Comparison of ENCODE assay signal across 1 cellular context in genomic region chr10:60777696-60778213, GRCh38.
TF ChIP-seq lines count a peak whose summit lies in the region.

No MANE protein-coding gene starts in this region.

TF ChIP-seq in GM12878, 131 proteins besides CTCF, POLR2A, EP300 and RAD21 (continued from another document):
- TF ChIP-seq ZNF687 (IDR thresholded peaks at IDR 0.05): no peak
- TF ChIP-seq RFX5 (IDR thresholded peaks at IDR 0.05; ENCODE audit: low read depth, low read length): no peak
- TF ChIP-seq ZNF274 (IDR thresholded peaks at IDR 0.05; ENCODE audit: insufficient read depth, insufficient read length): no peak
- no peak for TF ChIP-seq SPI1 (IDR thresholded peaks at IDR 0.05; ENCODE audit: borderline replicate concordance, insufficient read depth, low read depth, low read length)
- TF ChIP-seq KLF5 (IDR thresholded peaks at IDR 0.05; ENCODE audit: partially characterized antibody): no peak
- TF ChIP-seq, protein P1, sequence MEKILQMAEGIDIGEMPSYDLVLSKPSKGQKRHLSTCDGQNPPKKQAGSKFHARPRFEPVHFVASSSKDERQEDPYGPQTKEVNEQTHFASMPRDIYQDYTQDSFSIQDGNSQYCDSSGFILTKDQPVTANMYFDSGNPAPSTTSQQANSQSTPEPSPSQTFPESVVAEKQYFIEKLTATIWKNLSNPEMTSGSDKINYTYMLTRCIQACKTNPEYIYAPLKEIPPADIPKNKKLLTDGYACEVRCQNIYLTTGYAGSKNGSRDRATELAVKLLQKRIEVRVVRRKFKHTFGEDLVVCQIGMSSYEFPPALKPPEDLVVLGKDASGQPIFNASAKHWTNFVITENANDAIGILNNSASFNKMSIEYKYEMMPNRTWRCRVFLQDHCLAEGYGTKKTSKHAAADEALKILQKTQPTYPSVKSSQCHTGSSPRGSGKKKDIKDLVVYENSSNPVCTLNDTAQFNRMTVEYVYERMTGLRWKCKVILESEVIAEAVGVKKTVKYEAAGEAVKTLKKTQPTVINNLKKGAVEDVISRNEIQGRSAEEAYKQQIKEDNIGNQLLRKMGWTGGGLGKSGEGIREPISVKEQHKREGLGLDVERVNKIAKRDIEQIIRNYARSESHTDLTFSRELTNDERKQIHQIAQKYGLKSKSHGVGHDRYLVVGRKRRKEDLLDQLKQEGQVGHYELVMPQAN (conservative IDR thresholded peaks at IDR 0.05): no peak
- TF ChIP-seq ETV6 (conservative IDR thresholded peaks at IDR 0.05 in 1 of 2, IDR thresholded peaks at IDR 0.05 in 1 of 2; ENCODE audit: borderline replicate concordance in 1 of 2, low read depth in 1 of 2): no peak
- TF ChIP-seq ATF7 (IDR thresholded peaks at IDR 0.05; ENCODE audit: low read depth): no peak
- TF ChIP-seq, protein P2, sequence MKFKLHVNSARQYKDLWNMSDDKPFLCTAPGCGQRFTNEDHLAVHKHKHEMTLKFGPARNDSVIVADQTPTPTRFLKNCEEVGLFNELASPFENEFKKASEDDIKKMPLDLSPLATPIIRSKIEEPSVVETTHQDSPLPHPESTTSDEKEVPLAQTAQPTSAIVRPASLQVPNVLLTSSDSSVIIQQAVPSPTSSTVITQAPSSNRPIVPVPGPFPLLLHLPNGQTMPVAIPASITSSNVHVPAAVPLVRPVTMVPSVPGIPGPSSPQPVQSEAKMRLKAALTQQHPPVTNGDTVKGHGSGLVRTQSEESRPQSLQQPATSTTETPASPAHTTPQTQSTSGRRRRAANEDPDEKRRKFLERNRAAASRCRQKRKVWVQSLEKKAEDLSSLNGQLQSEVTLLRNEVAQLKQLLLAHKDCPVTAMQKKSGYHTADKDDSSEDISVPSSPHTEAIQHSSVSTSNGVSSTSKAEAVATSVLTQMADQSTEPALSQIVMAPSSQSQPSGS (IDR thresholded peaks at IDR 0.05; ENCODE audit: low read length): no peak
- no peak for TF ChIP-seq CHD2 (IDR thresholded peaks at IDR 0.05; ENCODE audit: borderline replicate concordance, low read depth, low read length)
- peak; percentile 60; the same call in 1 of the 2 replicates for TF ChIP-seq ZBTB40 (IDR thresholded peaks at IDR 0.05; ENCODE audit: borderline replicate concordance)
- TF ChIP-seq POLR2AphosphoS5 (IDR thresholded peaks at IDR 0.05; ENCODE audit: low read length): no peak
- TF ChIP-seq ZBED1 (IDR thresholded peaks at IDR 0.05; ENCODE audit: borderline replicate concordance): no peak
- TF ChIP-seq TAF1 (IDR thresholded peaks at IDR 0.05; ENCODE audit: borderline replicate concordance, low read depth, low read length): no peak
- TF ChIP-seq, protein P3, sequence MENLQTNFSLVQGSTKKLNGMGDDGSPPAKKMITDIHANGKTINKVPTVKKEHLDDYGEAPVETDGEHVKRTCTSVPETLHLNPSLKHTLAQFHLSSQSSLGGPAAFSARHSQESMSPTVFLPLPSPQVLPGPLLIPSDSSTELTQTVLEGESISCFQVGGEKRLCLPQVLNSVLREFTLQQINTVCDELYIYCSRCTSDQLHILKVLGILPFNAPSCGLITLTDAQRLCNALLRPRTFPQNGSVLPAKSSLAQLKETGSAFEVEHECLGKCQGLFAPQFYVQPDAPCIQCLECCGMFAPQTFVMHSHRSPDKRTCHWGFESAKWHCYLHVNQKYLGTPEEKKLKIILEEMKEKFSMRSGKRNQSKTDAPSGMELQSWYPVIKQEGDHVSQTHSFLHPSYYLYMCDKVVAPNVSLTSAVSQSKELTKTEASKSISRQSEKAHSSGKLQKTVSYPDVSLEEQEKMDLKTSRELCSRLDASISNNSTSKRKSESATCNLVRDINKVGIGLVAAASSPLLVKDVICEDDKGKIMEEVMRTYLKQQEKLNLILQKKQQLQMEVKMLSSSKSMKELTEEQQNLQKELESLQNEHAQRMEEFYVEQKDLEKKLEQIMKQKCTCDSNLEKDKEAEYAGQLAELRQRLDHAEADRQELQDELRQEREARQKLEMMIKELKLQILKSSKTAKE (IDR thresholded peaks at IDR 0.05; ENCODE audit: low read depth, poor library complexity, severe bottlenecking): no peak
- TF ChIP-seq PAX8 (IDR thresholded peaks at IDR 0.05): peak; percentile 64; the same call in 1 of the 2 replicates
- TF ChIP-seq E2F4 (IDR thresholded peaks at IDR 0.05; ENCODE audit: low read depth, low read length): no peak
